In the genomic region with DNA sequence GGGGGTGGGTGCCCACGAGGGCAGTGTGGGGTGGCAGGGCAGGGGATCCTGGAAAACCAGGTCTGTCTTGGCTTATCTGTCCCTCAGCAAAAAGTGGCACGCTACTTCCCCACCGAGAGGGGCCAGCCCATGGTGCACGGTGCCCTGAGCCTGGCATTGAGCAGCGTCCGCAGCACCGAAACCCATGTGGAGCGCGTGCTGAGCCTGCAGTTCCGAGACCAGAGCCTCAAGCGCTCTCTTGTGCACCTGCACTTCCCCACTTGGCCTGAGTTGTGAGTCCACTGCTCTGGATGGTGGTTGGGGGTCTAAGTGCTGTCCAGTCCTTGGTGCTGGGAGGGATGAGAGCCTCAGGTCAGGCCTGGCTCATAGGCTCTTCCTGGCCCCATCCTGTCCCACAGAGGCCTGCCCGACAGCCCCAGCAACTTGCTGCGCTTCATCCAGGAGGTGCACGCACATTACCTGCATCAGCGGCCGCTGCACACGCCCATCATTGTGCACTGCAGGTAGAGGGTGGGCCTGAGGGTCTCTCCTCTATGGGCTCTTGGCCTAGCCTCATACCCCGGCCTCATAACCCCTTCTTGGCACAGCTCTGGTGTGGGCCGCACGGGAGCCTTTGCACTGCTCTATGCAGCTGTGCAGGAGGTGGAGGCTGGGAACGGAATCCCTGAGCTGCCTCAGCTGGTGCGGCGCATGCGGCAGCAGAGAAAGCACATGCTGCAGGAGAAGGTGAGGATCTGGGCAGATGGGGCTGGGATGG, we compare ENCODE assay signal across 1 cellular context.
TF ChIP-seq lines count a peak whose summit lies in the region.

No MANE protein-coding gene starts in this region.

TF ChIP-seq in GM12878, 131 proteins besides CTCF, POLR2A, EP300 and RAD21 (continued from another document):
- TF ChIP-seq FOS (IDR thresholded peaks at IDR 0.05; ENCODE audit: borderline replicate concordance, extremely low read depth, insufficient read length) (no peak), ATF7 (IDR thresholded peaks at IDR 0.05; ENCODE audit: low read depth) (no peak), EED (IDR thresholded peaks at IDR 0.05; ENCODE audit: low read depth) (no peak), BACH1 (IDR thresholded peaks at IDR 0.05; ENCODE audit: borderline replicate concordance) (no peak), YY1 (IDR thresholded peaks at IDR 0.05; ENCODE audit: low read depth, low read length) (no peak), EZH2 (IDR thresholded peaks at IDR 0.05; ENCODE audit: borderline replicate concordance, control insufficient read depth, low read depth, low read length) (no peak), EGR1 (IDR thresholded peaks at IDR 0.05; ENCODE audit: borderline replicate concordance in 1 of 2, low read depth in 2 of 2, low read length in 2 of 2) (no peak), BHLHE40 (IDR thresholded peaks at IDR 0.05; ENCODE audit: borderline replicate concordance in 1 of 2, low read depth in 2 of 2, low read length in 1 of 2) (no peak)
- TF ChIP-seq, protein P1, sequence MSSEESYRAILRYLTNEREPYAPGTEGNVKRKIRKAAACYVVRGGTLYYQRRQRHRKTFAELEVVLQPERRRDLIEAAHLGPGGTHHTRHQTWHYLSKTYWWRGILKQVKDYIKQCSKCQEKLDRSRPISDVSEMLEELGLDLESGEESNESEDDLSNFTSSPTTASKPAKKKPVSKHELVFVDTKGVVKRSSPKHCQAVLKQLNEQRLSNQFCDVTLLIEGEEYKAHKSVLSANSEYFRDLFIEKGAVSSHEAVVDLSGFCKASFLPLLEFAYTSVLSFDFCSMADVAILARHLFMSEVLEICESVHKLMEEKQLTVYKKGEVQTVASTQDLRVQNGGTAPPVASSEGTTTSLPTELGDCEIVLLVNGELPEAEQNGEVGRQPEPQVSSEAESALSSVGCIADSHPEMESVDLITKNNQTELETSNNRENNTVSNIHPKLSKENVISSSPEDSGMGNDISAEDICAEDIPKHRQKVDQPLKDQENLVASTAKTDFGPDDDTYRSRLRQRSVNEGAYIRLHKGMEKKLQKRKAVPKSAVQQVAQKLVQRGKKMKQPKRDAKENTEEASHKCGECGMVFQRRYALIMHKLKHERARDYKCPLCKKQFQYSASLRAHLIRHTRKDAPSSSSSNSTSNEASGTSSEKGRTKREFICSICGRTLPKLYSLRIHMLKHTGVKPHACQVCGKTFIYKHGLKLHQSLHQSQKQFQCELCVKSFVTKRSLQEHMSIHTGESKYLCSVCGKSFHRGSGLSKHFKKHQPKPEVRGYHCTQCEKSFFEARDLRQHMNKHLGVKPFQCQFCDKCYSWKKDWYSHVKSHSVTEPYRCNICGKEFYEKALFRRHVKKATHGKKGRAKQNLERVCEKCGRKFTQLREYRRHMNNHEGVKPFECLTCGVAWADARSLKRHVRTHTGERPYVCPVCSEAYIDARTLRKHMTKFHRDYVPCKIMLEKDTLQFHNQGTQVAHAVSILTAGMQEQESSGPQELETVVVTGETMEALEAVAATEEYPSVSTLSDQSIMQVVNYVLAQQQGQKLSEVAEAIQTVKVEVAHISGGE (CRISPR knock-in tag; IDR thresholded peaks at IDR 0.05) = no peak
- TF ChIP-seq, protein P2, sequence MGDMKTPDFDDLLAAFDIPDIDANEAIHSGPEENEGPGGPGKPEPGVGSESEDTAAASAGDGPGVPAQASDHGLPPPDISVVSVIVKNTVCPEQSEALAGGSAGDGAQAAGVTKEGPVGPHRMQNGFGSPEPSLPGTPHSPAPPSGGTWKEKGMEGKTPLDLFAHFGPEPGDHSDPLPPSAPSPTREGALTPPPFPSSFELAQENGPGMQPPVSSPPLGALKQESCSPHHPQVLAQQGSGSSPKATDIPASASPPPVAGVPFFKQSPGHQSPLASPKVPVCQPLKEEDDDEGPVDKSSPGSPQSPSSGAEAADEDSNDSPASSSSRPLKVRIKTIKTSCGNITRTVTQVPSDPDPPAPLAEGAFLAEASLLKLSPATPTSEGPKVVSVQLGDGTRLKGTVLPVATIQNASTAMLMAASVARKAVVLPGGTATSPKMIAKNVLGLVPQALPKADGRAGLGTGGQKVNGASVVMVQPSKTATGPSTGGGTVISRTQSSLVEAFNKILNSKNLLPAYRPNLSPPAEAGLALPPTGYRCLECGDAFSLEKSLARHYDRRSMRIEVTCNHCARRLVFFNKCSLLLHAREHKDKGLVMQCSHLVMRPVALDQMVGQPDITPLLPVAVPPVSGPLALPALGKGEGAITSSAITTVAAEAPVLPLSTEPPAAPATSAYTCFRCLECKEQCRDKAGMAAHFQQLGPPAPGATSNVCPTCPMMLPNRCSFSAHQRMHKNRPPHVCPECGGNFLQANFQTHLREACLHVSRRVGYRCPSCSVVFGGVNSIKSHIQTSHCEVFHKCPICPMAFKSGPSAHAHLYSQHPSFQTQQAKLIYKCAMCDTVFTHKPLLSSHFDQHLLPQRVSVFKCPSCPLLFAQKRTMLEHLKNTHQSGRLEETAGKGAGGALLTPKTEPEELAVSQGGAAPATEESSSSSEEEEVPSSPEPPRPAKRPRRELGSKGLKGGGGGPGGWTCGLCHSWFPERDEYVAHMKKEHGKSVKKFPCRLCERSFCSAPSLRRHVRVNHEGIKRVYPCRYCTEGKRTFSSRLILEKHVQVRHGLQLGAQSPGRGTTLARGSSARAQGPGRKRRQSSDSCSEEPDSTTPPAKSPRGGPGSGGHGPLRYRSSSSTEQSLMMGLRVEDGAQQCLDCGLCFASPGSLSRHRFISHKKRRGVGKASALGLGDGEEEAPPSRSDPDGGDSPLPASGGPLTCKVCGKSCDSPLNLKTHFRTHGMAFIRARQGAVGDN (IDR thresholded peaks at IDR 0.05) = no peak
